ENCODE assay signal across 11 cellular contexts in the genomic region with DNA sequence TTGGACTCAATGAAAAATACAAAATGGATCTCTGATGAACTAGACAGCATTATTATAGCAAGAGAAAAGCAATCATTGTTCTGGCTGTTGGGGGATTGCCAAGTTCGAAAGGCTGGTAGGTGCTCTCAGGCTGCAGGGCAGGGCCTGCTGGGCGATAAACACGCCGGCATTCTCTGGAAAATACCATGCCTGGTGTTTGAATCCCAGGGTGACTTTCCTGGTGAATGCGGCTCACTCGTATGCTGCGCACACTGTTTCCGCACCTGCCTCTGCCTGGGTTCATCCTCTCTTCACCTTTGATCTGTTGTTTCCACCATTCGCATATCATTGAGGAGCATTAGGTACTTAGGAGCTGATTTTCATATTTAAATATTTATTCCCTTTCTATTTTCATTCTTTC. TPM values are rescaled to one million over a fixed set of nuclear protein-coding genes. Genes with fewer than 3 reads are reported as not detected.
A peak's percentile ranks its signal among the peaks of the same experiment; 100 is the strongest.
DNase-seq lines count a peak whose midpoint lies in the region; TF ChIP-seq lines count a peak whose summit lies in the region.
"Had no signal": no experiment of that assay in that cellular context is flagged by ENCODE, and none has a peak within 500 bp of the region (broad histone marks: within the 10 kb centered on the region; RNA-seq: fewer than 3 reads in every experiment).

No MANE protein-coding gene starts in this region.

- H3K27ac ChIP-seq in iPS-20b (ENCODE audit: low read length): no peak overlapping the region
- peak overlapping the region; percentile 31 to 85 (median 73) for H3K27ac ChIP-seq in stomach
- H3K27ac ChIP-seq: thoracic aorta had no signal

- no peaks in the 10 kb centered on the region for H3K9me3 ChIP-seq in NT2/D1 (ENCODE audit: insufficient read depth, low read length)
- no peaks in the 10 kb centered on the region for H3K9me3 ChIP-seq in iPS-20b (ENCODE audit: insufficient read depth, low read depth, low read length)
- H3K9me3 ChIP-seq in stomach: no peaks in the 10 kb centered on the region
- H3K9me3 ChIP-seq: thoracic aorta had no signal

- H3K36me3 Mint-ChIP-seq in MCF 10A (ENCODE audit: insufficient read depth, unreplicated experiment): no peaks in the 10 kb centered on the region

- H3K4me1 ChIP-seq in NT2/D1 (ENCODE audit: insufficient read depth, insufficient read length): peaks cover 2% of the 10 kb centered on the region
- H3K4me1 ChIP-seq in iPS-20b (ENCODE audit: insufficient read depth, low read length): peaks cover 30% of the 10 kb centered on the region
- peaks cover 24 to 77% (median 52%) of the 10 kb centered on the region in 4 donors for H3K4me1 ChIP-seq in stomach

- WGBS in stomach, 5 donors: 26 to 54% (median 46%) methylated on average over 9 of the region's 9 CpGs

- CTCF ChIA-PET in MCF 10A (lab: Yijun Ruan, JAX): interaction anchor here (1.1 kb wide), 1 partner anchor 48 kb away, joined by 6 read pairs; no protein-coding TSS in a partner anchor

- intact Hi-C loops in stomach (cut with DNase I; ENCODE audit: low total_unique reads): no loop called here
- intact Hi-C loops in MCF 10A (cut with micrococcal nuclease): no loop called here

- TF ChIP-seq POLR2A in stomach (IDR thresholded peaks at IDR 0.05): no peak

- H3K27me3 Mint-ChIP-seq in MCF 10A (ENCODE audit: insufficient read depth, unreplicated experiment): no peaks in the 10 kb centered on the region
- H3K27me3 Mint-ChIP-seq: activated CD4-positive, alpha-beta T cell treated with anti-CD3 and anti-CD28 coated beads, Interleukin-2, amount 10 ng/mL, durations not matched to agents 7 days and 5 days had no signal

- no TSS peak for BruUV-seq in MCF 10A (replicated peaks; lab: Mats Ljungman, UMichigan)

- H3K4me3 Mint-ChIP-seq in MCF 10A (ENCODE audit: unreplicated experiment): no peak overlapping the region
- H3K4me3 Mint-ChIP-seq: activated CD4-positive, alpha-beta T cell treated with anti-CD3 and anti-CD28 coated beads, Interleukin-2, amount 10 ng/mL, durations not matched to agents 7 days and 5 days had no signal

- H3K4me1 Mint-ChIP-seq in MCF 10A (ENCODE audit: insufficient read depth, unreplicated experiment): peaks cover 10% of the 10 kb centered on the region
- H3K4me1 Mint-ChIP-seq: activated CD4-positive, alpha-beta T cell treated with anti-CD3 and anti-CD28 coated beads, Interleukin-2, amount 10 ng/mL, durations not matched to agents 7 days and 5 days had no signal

- peak overlapping the region; percentile 45 for H3K9ac ChIP-seq in NT2/D1 (ENCODE audit: insufficient read length, low read depth)
- peak overlapping the region; percentile 88; the same call in 1 of the 2 replicates for H3K9ac ChIP-seq in iPS-20b (ENCODE audit: low read depth, low read length)

- TF ChIP-seq CTCF in stomach (IDR thresholded peaks at IDR 0.05): no peak
- no peak for TF ChIP-seq CTCF in MCF 10A (IDR thresholded peaks at IDR 0.05; ENCODE audit: unreplicated experiment)

- no peak overlapping the region for H3K27ac Mint-ChIP-seq in MCF 10A (ENCODE audit: low read depth, unreplicated experiment)
- H3K27ac Mint-ChIP-seq: activated CD4-positive, alpha-beta T cell treated with anti-CD3 and anti-CD28 coated beads, Interleukin-2, amount 10 ng/mL, durations not matched to agents 7 days and 5 days had no signal

- H3K27me3 ChIP-seq in NT2/D1 (ENCODE audit: insufficient read depth, insufficient read length) (no peaks in the 10 kb centered on the region), iPS-20b (ENCODE audit: insufficient read depth, low read length) (no peaks in the 10 kb centered on the region), stomach (no peaks in the 10 kb centered on the region)

- H3K36me3 ChIP-seq in NT2/D1 (ENCODE audit: insufficient read depth, insufficient read length, low read length) (no peaks in the 10 kb centered on the region), iPS-20b (ENCODE audit: insufficient read depth, low read depth, low read length) (peaks cover 18% of the 10 kb centered on the region; the same call in 1 of the 2 replicates), stomach (no peaks in the 10 kb centered on the region)
- H3K36me3 ChIP-seq: thoracic aorta had no signal

- H3K9me3 Mint-ChIP-seq in MCF 10A (ENCODE audit: unreplicated experiment): no peaks in the 10 kb centered on the region
- H3K9me3 Mint-ChIP-seq: activated CD4-positive, alpha-beta T cell treated with anti-CD3 and anti-CD28 coated beads, Interleukin-2, amount 10 ng/mL, durations not matched to agents 7 days and 5 days had no signal

- H3K4me3 ChIP-seq in NT2/D1 (ENCODE audit: insufficient read length, low read depth) (peak overlapping the region; percentile 25), iPS-20b (ENCODE audit: low read length) (peak overlapping the region; percentile 89), stomach (peak overlapping the region in 3 of 4 donors; percentile 22 to 42 (median 37))
- H3K4me3 ChIP-seq: thoracic aorta had no signal

- POLR2A ChIA-PET in MCF 10A (lab: Yijun Ruan, JAX): interaction anchor here (0.6 to 0.7 kb wide), 2 partner anchors 122 to 1690 kb away, joined by 3 read pairs; no protein-coding TSS in a partner anchor

- DNase-seq in NCI-H1417 (lab: John Stamatoyannopoulos, UW): peak in 2 of 3 experiments; percentile 50 to 87
- no peak for DNase-seq in NCI-H1417 treated with DMSO at 0.1 percent for 48 hours (lab: John Stamatoyannopoulos, UW)
- no peak for DNase-seq in NT2/D1 (ENCODE audit: low read depth, low spot score)
- peak; percentile 74 for DNase-seq in stomach
- DNase-seq in DMS 273 (lab: John Stamatoyannopoulos, UW; ENCODE audit: unreplicated experiment): no peak
- DNase-seq in MV-4-11 (lab: John Stamatoyannopoulos, UW): no peak
- DNase-seq in MCF 10A (ENCODE audit: unreplicated experiment): no peak
- DNase-seq: activated CD4-positive, alpha-beta T cell treated with anti-CD3 and anti-CD28 coated beads, Interleukin-2, amount 10 ng/mL, durations not matched to agents 7 days and 5 days; activated naive CD4-positive, alpha-beta T cell treated with Interleukin-2 at 50 U/mL for 16 hours had no signal

- no peak for TF ChIP-seq EP300 in stomach (IDR thresholded peaks at IDR 0.05)

RNA-seq across cellular contexts. Expression of a gene that starts 37.4 kb away (rescaled TPM):
- total RNA-seq in stomach (100 to 1,000 TPM in 1 of 5 donors, 10 to 100 TPM in 4; 22.0 to 132 (median 50.0) TPM), MCF 10A (2022) (0.63 and 0.96 TPM in 2 replicates)
- 10 to 100 TPM in 1 of 3 donors, 1 to 10 TPM in 2; 4.5 to 11.6 (median 7.3) TPM for polyA plus RNA-seq in stomach

Comparison
In these comparisons a context has a peak if more than half of its experiments do, and no peak if none do; other contexts are left out.
1. DNase-seq: peak in NCI-H1417 (2 of 3) and stomach (single experiment); none in NCI-H1417 treated with DMSO at 0.1 percent for 48 hours (single experiment), NT2/D1 (single experiment), DMS 273 (single experiment), MV-4-11 (single experiment) and MCF 10A (single experiment).
2. H3K4me3 ChIP-seq: peak in every context shown above with its lines; median percentile 89 in iPS-20b; 37 in stomach; 25 in NT2/D1.
3. RNA of a gene that starts 37.4 kb away (total RNA-seq): 22.0 to 132 TPM in stomach; 0.63 to 0.96 TPM in MCF 10A; every median in the first group is over 10 times any median in the second.